Comparison of ENCODE assay signal across 1 cellular context in genomic region chr7:67302113-67303039, GRCh38.
TF ChIP-seq lines count a peak whose summit lies in the region.

No MANE protein-coding gene starts in this region.

TF ChIP-seq in HepG2, 621 proteins besides CTCF, POLR2A, EP300 and RAD21 (continued from another document and continues in another):
- TF ChIP-seq CREM (IDR thresholded peaks at IDR 0.05) (peak; percentile 90), CREM (CRISPR knock-in tag; IDR thresholded peaks at IDR 0.05) (no peak), JDP2 (CRISPR knock-in tag; IDR thresholded peaks at IDR 0.05; ENCODE audit: borderline replicate concordance) (no peak), PHF21A (CRISPR knock-in tag; IDR thresholded peaks at IDR 0.05) (peak; percentile 90), TBP (CRISPR knock-in tag; IDR thresholded peaks at IDR 0.05) (no peak), KLF11 (CRISPR knock-in tag; IDR thresholded peaks at IDR 0.05) (no peak), ZBTB37 (CRISPR knock-in tag; IDR thresholded peaks at IDR 0.05) (no peak), ZZZ3 (CRISPR knock-in tag; IDR thresholded peaks at IDR 0.05; ENCODE audit: borderline replicate concordance) (no peak), ZNF230 (CRISPR knock-in tag; IDR thresholded peaks at IDR 0.05) (peak; percentile 77), NR2F6 (IDR thresholded peaks at IDR 0.05) (no peak), NR2F6 (CRISPR knock-in tag; IDR thresholded peaks at IDR 0.05) (no peak), ARID4A (CRISPR knock-in tag; IDR thresholded peaks at IDR 0.05; ENCODE audit: borderline replicate concordance) (peak; percentile 97), MTA3 (CRISPR knock-in tag; IDR thresholded peaks at IDR 0.05) (no peak), ZBTB7A (CRISPR knock-in tag; IDR thresholded peaks at IDR 0.05) (no peak), ZNF703 (CRISPR knock-in tag; IDR thresholded peaks at IDR 0.05; ENCODE audit: borderline replicate concordance) (no peak), SIX1 (CRISPR knock-in tag; IDR thresholded peaks at IDR 0.05; ENCODE audit: borderline replicate concordance) (no peak), MAF1 (CRISPR knock-in tag; IDR thresholded peaks at IDR 0.05; ENCODE audit: borderline replicate concordance) (no peak; the same call in 1 of the 2 replicates), ZNF446 (CRISPR knock-in tag; IDR thresholded peaks at IDR 0.05) (no peak), MXD3 (CRISPR knock-in tag; IDR thresholded peaks at IDR 0.05) (peak; percentile 46; the same call in 1 of the 2 replicates), ZNF607 (CRISPR knock-in tag; IDR thresholded peaks at IDR 0.05; ENCODE audit: borderline replicate concordance) (no peak), ZBTB26 (CRISPR knock-in tag; IDR thresholded peaks at IDR 0.05; ENCODE audit: borderline replicate concordance) (no peak), TEAD2 (CRISPR knock-in tag; IDR thresholded peaks at IDR 0.05) (no peak), ZNF33A (CRISPR knock-in tag; IDR thresholded peaks at IDR 0.05; ENCODE audit: borderline replicate concordance) (no peak), ZNF674 (CRISPR knock-in tag; IDR thresholded peaks at IDR 0.05; ENCODE audit: low read depth) (no peak), ZFP37 (CRISPR knock-in tag; IDR thresholded peaks at IDR 0.05; ENCODE audit: borderline replicate concordance) (no peak), RBM22 (optimal IDR thresholded peaks at IDR 0.05; ENCODE audit: low read length) (no peak), PTBP1 (IDR thresholded peaks at IDR 0.05; ENCODE audit: low read depth, low read length, poor library complexity, severe bottlenecking) (peak; percentile 85), KDM1A (CRISPR knock-in tag; IDR thresholded peaks at IDR 0.05) (no peak), ZNF580 (CRISPR knock-in tag; IDR thresholded peaks at IDR 0.05; ENCODE audit: borderline replicate concordance, low read depth) (no peak), NAIF1 (CRISPR knock-in tag; IDR thresholded peaks at IDR 0.05; ENCODE audit: borderline replicate concordance) (no peak), HMG20B (CRISPR knock-in tag; conservative IDR thresholded peaks at IDR 0.05) (no peak), ZNF24 (IDR thresholded peaks at IDR 0.05) (no peak), ZSCAN20 (CRISPR knock-in tag; IDR thresholded peaks at IDR 0.05; ENCODE audit: borderline replicate concordance) (no peak), ZBTB49 (CRISPR knock-in tag; IDR thresholded peaks at IDR 0.05; ENCODE audit: borderline replicate concordance) (peak; percentile 28; the same call in 1 of the 2 replicates), CCDC6 (CRISPR knock-in tag; IDR thresholded peaks at IDR 0.05) (peak; percentile 43; the same call in 1 of the 2 replicates), RFX1 (IDR thresholded peaks at IDR 0.05) (no peak), AGO1 (IDR thresholded peaks at IDR 0.05; ENCODE audit: low read depth, low read length, poor library complexity, severe bottlenecking) (no peak), ZNF740 (CRISPR knock-in tag; IDR thresholded peaks at IDR 0.05) (peak; percentile 98), TBL1XR1 (IDR thresholded peaks at IDR 0.05; ENCODE audit: borderline replicate concordance, low read length, partially characterized antibody) (no peak), NFE2 (CRISPR knock-in tag; IDR thresholded peaks at IDR 0.05) (no peak), ZIK1 (CRISPR knock-in tag; IDR thresholded peaks at IDR 0.05; ENCODE audit: borderline replicate concordance, low read depth) (0 out of 2 replicates have a peak, but pooled peaks have one; percentile 54), NFIB (CRISPR knock-in tag; IDR thresholded peaks at IDR 0.05; ENCODE audit: borderline replicate concordance) (no peak), ZBTB1 (CRISPR knock-in tag; IDR thresholded peaks at IDR 0.05; ENCODE audit: borderline replicate concordance) (no peak), SAFB2 (CRISPR knock-in tag; IDR thresholded peaks at IDR 0.05; ENCODE audit: borderline replicate concordance, low read depth) (peak; percentile 81), SRSF4 (IDR thresholded peaks at IDR 0.05; ENCODE audit: low read depth, low read length, poor library complexity, severe bottlenecking) (no peak), YEATS4 (CRISPR knock-in tag; IDR thresholded peaks at IDR 0.05; ENCODE audit: borderline replicate concordance) (peak; percentile 84; the same call in 1 of the 2 replicates), ZNF331 (CRISPR knock-in tag; IDR thresholded peaks at IDR 0.05) (0 out of 2 replicates have a peak, but pooled peaks have one; percentile 18), ZNF747 (CRISPR knock-in tag; IDR thresholded peaks at IDR 0.05; ENCODE audit: borderline replicate concordance) (no peak), ARNT (IDR thresholded peaks at IDR 0.05) (no peak), IKZF1 (IDR thresholded peaks at IDR 0.05) (no peak), ZNF644 (CRISPR knock-in tag; IDR thresholded peaks at IDR 0.05; ENCODE audit: low read depth) (no peak), ZNF777 (CRISPR knock-in tag; IDR thresholded peaks at IDR 0.05) (0 out of 2 replicates have a peak, but pooled peaks have one; percentile 12), CSRNP2 (CRISPR knock-in tag; conservative IDR thresholded peaks at IDR 0.05; ENCODE audit: low read depth) (no peak), ZNF530 (CRISPR knock-in tag; IDR thresholded peaks at IDR 0.05; ENCODE audit: low read depth) (no peak), TGIF2 (CRISPR knock-in tag; IDR thresholded peaks at IDR 0.05) (no peak; the same call in 1 of the 2 replicates), ZFAT (CRISPR knock-in tag; conservative IDR thresholded peaks at IDR 0.05) (no peak)
